2 cellular contexts compared by ENCODE assay signal in the genomic region with DNA sequence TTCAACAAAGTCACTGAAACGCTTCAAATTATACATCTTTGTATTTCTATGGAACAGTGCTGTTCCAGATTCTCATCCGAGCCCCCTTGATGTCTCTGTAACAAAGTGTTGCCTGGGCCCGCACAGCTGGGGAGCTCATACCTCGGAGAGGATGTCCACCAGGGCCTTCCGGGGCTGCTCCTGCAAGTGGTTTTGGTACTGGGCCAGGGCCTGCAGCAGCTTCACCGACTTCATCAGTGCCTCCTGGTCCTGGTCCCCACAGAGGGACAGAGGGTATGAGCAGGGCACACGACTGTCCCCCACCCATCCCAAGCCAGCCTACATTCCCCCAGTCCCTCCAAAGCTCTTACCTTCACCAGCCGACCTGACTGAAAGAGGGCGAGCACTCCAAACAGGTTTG.
TF ChIP-seq lines count a peak whose summit lies in the region.

No MANE protein-coding gene starts in this region.

TF ChIP-seq in SK-N-SH, 30 proteins besides CTCF, POLR2A, EP300 and RAD21 (continued from another document):
- TF ChIP-seq, protein P1, sequence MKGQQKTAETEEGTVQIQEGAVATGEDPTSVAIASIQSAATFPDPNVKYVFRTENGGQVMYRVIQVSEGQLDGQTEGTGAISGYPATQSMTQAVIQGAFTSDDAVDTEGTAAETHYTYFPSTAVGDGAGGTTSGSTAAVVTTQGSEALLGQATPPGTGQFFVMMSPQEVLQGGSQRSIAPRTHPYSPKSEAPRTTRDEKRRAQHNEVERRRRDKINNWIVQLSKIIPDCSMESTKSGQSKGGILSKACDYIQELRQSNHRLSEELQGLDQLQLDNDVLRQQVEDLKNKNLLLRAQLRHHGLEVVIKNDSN (IDR thresholded peaks at IDR 0.05; ENCODE audit: borderline replicate concordance, low read depth), result no peak
- TF ChIP-seq, protein P2, sequence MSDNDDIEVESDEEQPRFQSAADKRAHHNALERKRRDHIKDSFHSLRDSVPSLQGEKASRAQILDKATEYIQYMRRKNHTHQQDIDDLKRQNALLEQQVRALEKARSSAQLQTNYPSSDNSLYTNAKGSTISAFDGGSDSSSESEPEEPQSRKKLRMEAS (IDR thresholded peaks at IDR 0.05; ENCODE audit: low read depth), result no peak
- TF ChIP-seq TAF1 (IDR thresholded peaks at IDR 0.05; ENCODE audit: borderline replicate concordance, low read depth, low read length) (no peak), TCF12 (IDR thresholded peaks at IDR 0.05) (no peak)
TF ChIP-seq in SK-N-SH: peak in this region for 0.

TF ChIP-seq in SK-N-SH treated with all-trans-retinoic acid at 6 μM for 48 hours, 23 proteins besides CTCF, POLR2A, EP300 and RAD21 (continued from another document):
- TF ChIP-seq, protein P3, sequence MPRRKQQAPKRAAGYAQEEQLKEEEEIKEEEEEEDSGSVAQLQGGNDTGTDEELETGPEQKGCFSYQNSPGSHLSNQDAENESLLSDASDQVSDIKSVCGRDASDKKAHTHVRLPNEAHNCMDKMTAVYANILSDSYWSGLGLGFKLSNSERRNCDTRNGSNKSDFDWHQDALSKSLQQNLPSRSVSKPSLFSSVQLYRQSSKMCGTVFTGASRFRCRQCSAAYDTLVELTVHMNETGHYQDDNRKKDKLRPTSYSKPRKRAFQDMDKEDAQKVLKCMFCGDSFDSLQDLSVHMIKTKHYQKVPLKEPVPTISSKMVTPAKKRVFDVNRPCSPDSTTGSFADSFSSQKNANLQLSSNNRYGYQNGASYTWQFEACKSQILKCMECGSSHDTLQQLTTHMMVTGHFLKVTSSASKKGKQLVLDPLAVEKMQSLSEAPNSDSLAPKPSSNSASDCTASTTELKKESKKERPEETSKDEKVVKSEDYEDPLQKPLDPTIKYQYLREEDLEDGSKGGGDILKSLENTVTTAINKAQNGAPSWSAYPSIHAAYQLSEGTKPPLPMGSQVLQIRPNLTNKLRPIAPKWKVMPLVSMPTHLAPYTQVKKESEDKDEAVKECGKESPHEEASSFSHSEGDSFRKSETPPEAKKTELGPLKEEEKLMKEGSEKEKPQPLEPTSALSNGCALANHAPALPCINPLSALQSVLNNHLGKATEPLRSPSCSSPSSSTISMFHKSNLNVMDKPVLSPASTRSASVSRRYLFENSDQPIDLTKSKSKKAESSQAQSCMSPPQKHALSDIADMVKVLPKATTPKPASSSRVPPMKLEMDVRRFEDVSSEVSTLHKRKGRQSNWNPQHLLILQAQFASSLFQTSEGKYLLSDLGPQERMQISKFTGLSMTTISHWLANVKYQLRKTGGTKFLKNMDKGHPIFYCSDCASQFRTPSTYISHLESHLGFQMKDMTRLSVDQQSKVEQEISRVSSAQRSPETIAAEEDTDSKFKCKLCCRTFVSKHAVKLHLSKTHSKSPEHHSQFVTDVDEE (CRISPR knock-in tag; IDR thresholded peaks at IDR 0.05), result no peak
